8 cellular contexts compared by ENCODE assay signal in the genomic region with DNA sequence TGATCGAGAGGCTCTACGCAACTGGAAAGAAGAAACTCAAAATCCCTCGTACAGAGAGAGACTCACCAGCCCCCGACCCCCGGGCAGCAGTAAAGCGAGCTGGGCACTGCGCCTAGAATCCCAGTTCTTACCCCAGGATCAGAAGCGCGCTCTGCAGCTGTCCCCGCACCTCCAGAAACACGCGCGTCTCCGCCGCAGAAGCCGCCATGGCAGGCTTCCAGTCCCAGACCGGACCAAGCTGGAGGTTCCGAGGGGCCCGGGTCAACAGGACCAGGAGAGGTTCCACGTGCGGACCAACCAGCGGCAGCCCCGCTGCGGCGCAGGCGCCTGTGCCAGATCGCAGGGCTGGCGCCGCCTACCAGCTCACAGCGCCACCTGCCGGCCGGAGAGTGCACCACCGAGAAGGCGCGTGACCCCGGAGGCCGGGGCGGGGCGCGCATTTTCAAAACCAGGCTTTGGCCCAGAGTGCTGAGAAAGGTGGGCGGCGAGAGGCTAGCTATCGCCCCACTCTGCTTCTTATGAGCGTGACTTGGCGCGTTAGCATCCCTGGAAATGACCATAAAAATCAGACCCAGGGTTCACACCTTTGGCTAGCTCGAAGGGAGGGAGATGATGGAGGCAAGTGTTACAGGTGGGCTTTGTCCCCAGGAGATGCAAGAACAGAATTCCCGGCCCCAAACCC. TPM values are rescaled to one million over a fixed set of nuclear protein-coding genes. Genes with fewer than 3 reads are reported as not detected.
A peak's percentile ranks its signal among the peaks of the same experiment; 100 is the strongest.
DNase-seq lines count a peak whose midpoint lies in the region; ATAC-seq and TF ChIP-seq lines count a peak whose summit lies in the region.

A gene with protein sequence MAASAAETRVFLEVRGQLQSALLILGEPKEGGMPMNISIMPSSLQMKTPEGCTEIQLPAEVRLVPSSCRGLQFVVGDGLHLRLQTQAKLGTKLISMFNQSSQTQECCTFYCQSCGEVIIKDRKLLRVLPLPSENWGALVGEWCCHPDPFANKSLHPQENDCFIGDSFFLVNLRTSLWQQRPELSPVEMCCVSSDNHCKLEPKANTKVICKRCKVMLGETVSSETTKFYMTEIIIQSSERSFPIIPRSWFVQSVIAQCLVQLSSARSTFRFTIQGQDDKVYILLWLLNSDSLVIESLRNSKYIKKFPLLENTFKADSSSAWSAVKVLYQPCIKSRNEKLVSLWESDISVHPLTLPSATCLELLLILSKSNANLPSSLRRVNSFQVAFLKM (minus strand): TSS at position 331 of the 682 bp plus-strand sequence. CDS start 123 bp downstream, at position 208.

- peaks cover 62% of the 10 kb centered on the region for H3K4me1 ChIP-seq in DOHH2 (ENCODE audit: control insufficient read depth, low read length)
- H3K4me1 ChIP-seq in neural progenitor cell: peaks cover 44% of the 10 kb centered on the region
- peaks cover 5% of the 10 kb centered on the region for H3K4me1 ChIP-seq in stomach smooth muscle (ENCODE audit: control insufficient read depth, insufficient read depth, low read length)

- H3F3A ChIP-seq in DOHH2 (ENCODE audit: control insufficient read depth, insufficient read depth): peaks cover under 1% of the 10 kb centered on the region; the same call in 1 of the 2 replicates
- H3F3A ChIP-seq in neural progenitor cell (ENCODE audit: low read depth): peaks cover 32% of the 10 kb centered on the region

- DNase-seq in RKO (ENCODE audit: low spot score) (peak; percentile 86), fibroblast of the conjunctiva (ENCODE audit: low read depth) (peak; percentile 78), neural progenitor cell (ENCODE audit: low spot score) (peak; percentile 95)
- peak; percentile 87 for DNase-seq in activated T-helper 2 cell treated with anti-CD3 and anti-CD28 coated beads, Interferon-gamma antibody, Interleukin-2, Interleukin-4, amounts not matched to agents 10 μg/mL and 5 μg/mL and 100 μg/mL, durations not matched to agents 14 hours and 24 hours and 36 hours (ENCODE audit: low spot score)

- peak within 1 kb of the TSS; percentile 51 for H3K9ac ChIP-seq in neural progenitor cell
- peak within 1 kb of the TSS; percentile 47 to 77 for H3K9ac ChIP-seq in stomach smooth muscle (ENCODE audit: low read length in 2 of 2)

- H4K20me1 ChIP-seq in DOHH2 (ENCODE audit: control insufficient read depth, insufficient read depth, low read depth, low read length) (no peaks in the 10 kb centered on the region), neural progenitor cell (ENCODE audit: low read depth) (peaks cover 5% of the 10 kb centered on the region)

- peak within 1 kb of the TSS; percentile 97 for H2AFZ ChIP-seq in neural progenitor cell (replicated peaks)

- H3K4me2 ChIP-seq in DOHH2 (ENCODE audit: low read length): peak within 1 kb of the TSS; percentile 82
- peak within 1 kb of the TSS; percentile 88 for H3K4me2 ChIP-seq in neural progenitor cell

- H3K9me2 ChIP-seq in DOHH2 (replicated peaks; ENCODE audit: control insufficient read depth, low read length): no peaks in the 10 kb centered on the region

- TF ChIP-seq CTCF in DOHH2 (IDR thresholded peaks at IDR 0.05; ENCODE audit: low read depth, low read length, poor library complexity, severe bottlenecking) (peak; percentile 93), neural progenitor cell (IDR thresholded peaks at IDR 0.05) (peak; percentile 98)

- peaks cover 11% of the 10 kb centered on the region for H3K36me3 ChIP-seq in DOHH2 (ENCODE audit: control insufficient read depth, low read length)
- peaks cover 6% of the 10 kb centered on the region for H3K36me3 ChIP-seq in neural progenitor cell
- no peaks in the 10 kb centered on the region for H3K36me3 ChIP-seq in stomach smooth muscle (ENCODE audit: control insufficient read depth in 2 of 2, insufficient read depth in 2 of 2, low read length in 2 of 2)

- H3K4me3 Mint-ChIP-seq in IgD-negative memory B cell (peak within 1 kb of the TSS; percentile 89 to 95 (median 93)), neural progenitor cell (peak within 1 kb of the TSS; percentile 95)
- peak within 1 kb of the TSS; percentile 89 for H3K4me3 Mint-ChIP-seq in activated T-helper 2 cell treated with anti-CD3 and anti-CD28 coated beads, Interferon-gamma antibody, Interleukin-2, Interleukin-4, amounts not matched to agents 10 μg/mL and 5 μg/mL and 100 μg/mL, durations not matched to agents 14 hours and 24 hours and 36 hours (ENCODE audit: low read depth)

- H3K9me3 Mint-ChIP-seq in IgD-negative memory B cell: no peaks in the 10 kb centered on the region
- no peaks in the 10 kb centered on the region for H3K9me3 Mint-ChIP-seq in activated T-helper 2 cell treated with anti-CD3 and anti-CD28 coated beads, Interferon-gamma antibody, Interleukin-2, Interleukin-4, amounts not matched to agents 10 μg/mL and 5 μg/mL and 100 μg/mL, durations not matched to agents 14 hours and 24 hours and 36 hours
- H3K9me3 Mint-ChIP-seq in neural progenitor cell: no peaks in the 10 kb centered on the region

- peaks cover 69% of the 10 kb centered on the region for H3K79me2 ChIP-seq in DOHH2 (ENCODE audit: control insufficient read depth, low read length)
- peaks cover 73% of the 10 kb centered on the region for H3K79me2 ChIP-seq in neural progenitor cell (ENCODE audit: low read depth)

- peak within 1 kb of the TSS; percentile 47 to 87 (median 81) for H3K27ac Mint-ChIP-seq in IgD-negative memory B cell
- H3K27ac Mint-ChIP-seq in activated T-helper 2 cell treated with anti-CD3 and anti-CD28 coated beads, Interferon-gamma antibody, Interleukin-2, Interleukin-4, amounts not matched to agents 10 μg/mL and 5 μg/mL and 100 μg/mL, durations not matched to agents 14 hours and 24 hours and 36 hours: peak within 1 kb of the TSS; percentile 82
- peak within 1 kb of the TSS; percentile 54 for H3K27ac Mint-ChIP-seq in neural progenitor cell

- H3K27me3 Mint-ChIP-seq in IgD-negative memory B cell: no peaks in the 10 kb centered on the region
- H3K27me3 Mint-ChIP-seq in activated T-helper 2 cell treated with anti-CD3 and anti-CD28 coated beads, Interferon-gamma antibody, Interleukin-2, Interleukin-4, amounts not matched to agents 10 μg/mL and 5 μg/mL and 100 μg/mL, durations not matched to agents 14 hours and 24 hours and 36 hours (ENCODE audit: low read depth): no peaks in the 10 kb centered on the region
- H3K27me3 Mint-ChIP-seq in neural progenitor cell (ENCODE audit: insufficient read depth, low read depth): no peaks in the 10 kb centered on the region

- H3K27ac ChIP-seq in DOHH2 (ENCODE audit: low read depth, low read length): peak within 1 kb of the TSS; percentile 43
- H3K27ac ChIP-seq in neural progenitor cell: peak within 1 kb of the TSS; percentile 44
- peak within 1 kb of the TSS; percentile 6 for H3K27ac ChIP-seq in stomach smooth muscle (ENCODE audit: low read length)

- H3K36me3 Mint-ChIP-seq in IgD-negative memory B cell: peaks cover 2% of the 10 kb centered on the region
- peaks cover 3% of the 10 kb centered on the region for H3K36me3 Mint-ChIP-seq in activated T-helper 2 cell treated with anti-CD3 and anti-CD28 coated beads, Interferon-gamma antibody, Interleukin-2, Interleukin-4, amounts not matched to agents 10 μg/mL and 5 μg/mL and 100 μg/mL, durations not matched to agents 14 hours and 24 hours and 36 hours (ENCODE audit: low read depth)
- peaks cover 15% of the 10 kb centered on the region for H3K36me3 Mint-ChIP-seq in neural progenitor cell

- peaks cover 32 to 45% (median 39%) of the 10 kb centered on the region in 3 donors for H3K4me1 Mint-ChIP-seq in IgD-negative memory B cell
- peaks cover 31% of the 10 kb centered on the region for H3K4me1 Mint-ChIP-seq in activated T-helper 2 cell treated with anti-CD3 and anti-CD28 coated beads, Interferon-gamma antibody, Interleukin-2, Interleukin-4, amounts not matched to agents 10 μg/mL and 5 μg/mL and 100 μg/mL, durations not matched to agents 14 hours and 24 hours and 36 hours (ENCODE audit: low read depth)
- peaks cover 27% of the 10 kb centered on the region for H3K4me1 Mint-ChIP-seq in neural progenitor cell

- peak; percentile 61 for ATAC-seq in GM21529 (IDR thresholded peaks at IDR 0.05; ENCODE audit: unreplicated experiment)

- H3K4me3 ChIP-seq in DOHH2 (ENCODE audit: low read length): peak within 1 kb of the TSS; percentile 83
- H3K4me3 ChIP-seq in neural progenitor cell: peak within 1 kb of the TSS; percentile 92
- H3K4me3 ChIP-seq in stomach smooth muscle (ENCODE audit: low read length in 2 of 2): peak within 1 kb of the TSS; percentile 60 to 91

- intact Hi-C loops in activated T-helper 2 cell treated with anti-CD3 and anti-CD28 coated beads, Interferon-gamma antibody, Interleukin-2, Interleukin-4, amounts not matched to agents 10 μg/mL and 5 μg/mL and 100 μg/mL, durations not matched to agents 14 hours and 24 hours and 36 hours (cut with micrococcal nuclease): loop anchor here (2.0 to 10.0 kb wide), 5 partner anchors 227 to 1311 kb away; a partner anchor contains a TSS

- no peaks in the 10 kb centered on the region for H3K9me3 ChIP-seq in DOHH2 (ENCODE audit: control insufficient read depth, insufficient read depth, low read length)
- H3K9me3 ChIP-seq in neural progenitor cell (ENCODE audit: low read depth): no peaks in the 10 kb centered on the region
- no peaks in the 10 kb centered on the region for H3K9me3 ChIP-seq in stomach smooth muscle (ENCODE audit: control insufficient read depth in 2 of 2, low read length in 2 of 2)

- H3K27me3 ChIP-seq in DOHH2 (ENCODE audit: control insufficient read depth, low read length): no peaks in the 10 kb centered on the region
- H3K27me3 ChIP-seq in neural progenitor cell: no peaks in the 10 kb centered on the region
- no peaks in the 10 kb centered on the region for H3K27me3 ChIP-seq in stomach smooth muscle (ENCODE audit: control insufficient read depth in 1 of 2, insufficient read depth in 2 of 2, low read length in 2 of 2)

RNA-seq across cellular contexts. Expression of the gene that starts here (rescaled TPM):
- 6.2 TPM for polyA plus RNA-seq in IgD-negative memory B cell
- total RNA-seq in activated T-helper 2 cell treated with anti-CD3 and anti-CD28 coated beads, Interferon-gamma antibody, Interleukin-2, Interleukin-4, amounts not matched to agents 10 μg/mL and 5 μg/mL and 100 μg/mL, durations not matched to agents 14 hours and 24 hours and 36 hours: 6.9 and 7.1 TPM in 2 replicates
- 72.2 and 86.3 TPM in 2 replicates for total RNA-seq in neural progenitor cell (ENCODE audit: low replicate concordance)

Comparison
In these comparisons a context has a peak if more than half of its experiments do, and no peak if none do; other contexts are left out.
1. Peak in every context shown above with its lines: DNase-seq, ATAC-seq, H3K4me3 ChIP-seq and H3K27ac ChIP-seq.